Comparison of ENCODE assay signal across 8 cellular contexts in genomic region chr1:204837440-204838084, GRCh38. TPM values are rescaled to one million over a fixed set of nuclear protein-coding genes. Genes with fewer than 3 reads are reported as not detected.
DNase-seq lines count a peak whose midpoint lies in the region; ATAC-seq and TF ChIP-seq lines count a peak whose summit lies in the region.

No MANE protein-coding gene starts in this region.

- H3K36me3 Mint-ChIP-seq in T-helper 17 cell (ENCODE audit: low read depth), result no peaks in the 10 kb centered on the region

- H3K27ac Mint-ChIP-seq in T-helper 17 cell, result no peak overlapping the region

- peaks cover 29% of the 10 kb centered on the region for H3K27me3 Mint-ChIP-seq in T-helper 17 cell

- H3K4me1 Mint-ChIP-seq in T-helper 17 cell, result peaks cover 5% of the 10 kb centered on the region

- TF ChIP-seq CTCF in GM10266 (IDR thresholded peaks at IDR 0.05; ENCODE audit: control insufficient read depth, insufficient read depth, low read depth, missing control alignments), result no peak

- H3K9me3 ChIP-seq in T-helper 17 cell (ENCODE audit: control insufficient read depth, low read length, poor library complexity, severe bottlenecking), result no peaks in the 10 kb centered on the region

- no peak for ATAC-seq in T-helper 17 cell
- no peak for ATAC-seq in GM21381 (IDR thresholded peaks at IDR 0.05; ENCODE audit: unreplicated experiment)

- DNase-seq in GM10266 (ENCODE audit: extremely low spot score) (peak; percentile 51), NCI-H226 (peak; percentile 33), cerebellar cortex (ENCODE audit: low spot score) (peak; percentile 23), midbrain (lab: John Stamatoyannopoulos, UW) (peak; percentile 23), T-helper 17 cell (no peak), NCI-H2107 (lab: John Stamatoyannopoulos, UW) (no peak), pons (ENCODE audit: low spot score) (no peak)

- no peak overlapping the region for H3K4me3 Mint-ChIP-seq in T-helper 17 cell

RNA-seq across cellular contexts. Expression of gene NFASC, which starts 33.1 kb away (rescaled TPM):
- total RNA-seq in T-helper 17 cell, result under 1 TPM in 1 of 2 donors, not detected in 1; 0.27 TPM

Comparison
In these comparisons a context has a peak if more than half of its experiments do, and no peak if none do; other contexts are left out.
1. DNase-seq: peak in GM10266 (single experiment), NCI-H226 (single experiment), cerebellar cortex (single experiment) and midbrain (single experiment); none in T-helper 17 cell (0 of 3), NCI-H2107 (single experiment) and pons (single experiment).